8 cellular contexts compared by ENCODE assay signal in genomic region chr17:16568541-16569357, GRCh38. TPM values are rescaled to one million over a fixed set of nuclear protein-coding genes. Genes with fewer than 3 reads are reported as not detected.
DNase-seq lines count a peak whose midpoint lies in the region; ATAC-seq and TF ChIP-seq lines count a peak whose summit lies in the region.

TSS of gene ZNF287 (minus strand) at chr17:16569204. CDS start at chr17:16567731, 1,473 bp downstream.

- peak; percentile 96 for ATAC-seq in GM19324 (IDR thresholded peaks at IDR 0.05; ENCODE audit: low FRiP score, unreplicated experiment)
- ATAC-seq in HG03520 (IDR thresholded peaks at IDR 0.05; ENCODE audit: unreplicated experiment): peak; percentile 94

- CTCF ChIA-PET in BJ (lab: Yijun Ruan, JAX): interaction anchor here (1.0 to 1.4 kb wide), 4 partner anchors 16 to 205 kb away, joined by 3 to 6 read pairs (median 6); no protein-coding TSS in a partner anchor

- H3K36me3 ChIP-seq in BJ (ENCODE audit: control insufficient read depth, insufficient read depth, low read length): peaks cover 1% of the 10 kb centered on the region

- POLR2A ChIA-PET in BJ (lab: Charles Lee): no interaction called here

- peaks cover 4% of the 10 kb centered on the region for H3K27me3 ChIP-seq in BJ (ENCODE audit: control insufficient read depth, insufficient read depth, low read length)

- no peak for TF ChIP-seq CTCF in BJ (IDR thresholded peaks at IDR 0.05; ENCODE audit: insufficient read depth, low read depth, low read length)

- H3K4me3 ChIP-seq in BJ (ENCODE audit: low read depth, low read length): peak within 1 kb of the TSS; percentile 83

- peak; percentile 41 for DNase-seq in BJ (ENCODE audit: low read depth)
- peak; percentile 68 for DNase-seq in NCI-H774 (lab: John Stamatoyannopoulos, UW)
- peak; percentile 89 for DNase-seq in activated T-cell treated with anti-CD3 and anti-CD28 coated beads for 24 hours (ENCODE audit: low read depth)
- peak; percentile 90 for DNase-seq in epidermal melanocyte (ENCODE audit: insufficient read length, low spot score)
- peak; percentile 92 for DNase-seq in middle frontal gyrus (ENCODE audit: extremely low spot score, low spot score)
- DNase-seq in stimulated activated CD8-positive, alpha-beta memory T cell treated with anti-CD3 and anti-CD28 coated beads, Interleukin-15, amount 100 ng/mL, for 48 hours (ENCODE audit: low read depth in 2 of 2): peak; percentile 88

RNA-seq across cellular contexts. Expression of gene ZNF287, which starts in this region (rescaled TPM):
- polyA plus RNA-seq in BJ (2011; rRNA removed): 6.0 and 6.6 TPM in 2 replicates
- 3.1 and 5.2 TPM in 2 replicates for polyA minus RNA-seq in BJ (2011; rRNA and poly(A)+ RNA removed)

Comparison
In these comparisons a context has a peak if more than half of its experiments do, and no peak if none do; other contexts are left out.
1. Peak in every context shown above with its lines: DNase-seq, ATAC-seq and H3K4me3 ChIP-seq.
2. DNase-seq: peak in every context shown above with its lines; median percentile 92 in middle frontal gyrus; 90 in epidermal melanocyte; 89 in activated T-cell treated with anti-CD3 and anti-CD28 coated beads for 24 hours; 88 in stimulated activated CD8-positive, alpha-beta memory T cell treated with anti-CD3 and anti-CD28 coated beads, Interleukin-15, amount 100 ng/mL, for 48 hours; 68 in NCI-H774; 41 in BJ.